ENCODE assay signal across 13 cellular contexts in genomic region chr6:14382381-14383236, GRCh38.
DNase-seq lines count a peak whose midpoint lies in the region; ATAC-seq and TF ChIP-seq lines count a peak whose summit lies in the region.
"Had no signal": no experiment of that assay in that cellular context is flagged by ENCODE, and none has a peak within 500 bp of the region (broad histone marks: within the 10 kb centered on the region; RNA-seq: fewer than 3 reads in every experiment).

No MANE protein-coding gene starts in this region.

- DNase-seq in NCI-H1105 treated with DMSO at 0.1 percent for 48 hours (lab: John Stamatoyannopoulos, UW), result peak; percentile 43
- no peak for DNase-seq in NCI-H1105 (lab: John Stamatoyannopoulos, UW)
- peak; percentile 55 for DNase-seq in NCI-H748 treated with DMSO at 0.1 percent for 48 hours (lab: John Stamatoyannopoulos, UW)
- DNase-seq in natural killer cell treated with Interleukin-12 subunit alpha and Interleukin-12 subunit beta and Interleukin-15 and Interleukin-18, amount 100 ng/mL, for 72 hours (ENCODE audit: low spot score), result no peak
- DNase-seq in RKO (ENCODE audit: low spot score), result no peak
- no peak for DNase-seq in coronary artery (ENCODE audit: low spot score)
- DNase-seq in left cardiac atrium, result no peak
- DNase-seq: 8988T; activated CD4-positive, alpha-beta T cell treated with anti-CD3 and anti-CD28 coated beads for 48 hours; GDM1; Right ventricle myocardium superior had no signal

- no peak overlapping the region for H3K27ac ChIP-seq in coronary artery

- no peak overlapping the region for H3K4me3 ChIP-seq in coronary artery

- peaks cover 16 to 24% of the 10 kb centered on the region in 2 donors for H3K4me1 Mint-ChIP-seq in natural killer cell treated with Interleukin-12 subunit alpha and Interleukin-12 subunit beta and Interleukin-15 and Interleukin-18, amount 100 ng/mL, for 72 hours (ENCODE audit: low read depth in 2 of 2)

- TF ChIP-seq CTCF in coronary artery (IDR thresholded peaks at IDR 0.05), result no peak

- H3K9me3 Mint-ChIP-seq in natural killer cell treated with Interleukin-12 subunit alpha and Interleukin-12 subunit beta and Interleukin-15 and Interleukin-18, amount 100 ng/mL, for 72 hours, result no peaks in the 10 kb centered on the region

- H3K27me3 Mint-ChIP-seq in natural killer cell treated with Interleukin-12 subunit alpha and Interleukin-12 subunit beta and Interleukin-15 and Interleukin-18, amount 100 ng/mL, for 72 hours, result peaks cover 9 to 12% of the 10 kb centered on the region in 2 donors
- H3K27me3 Mint-ChIP-seq: activated naive CD8-positive, alpha-beta T cell had no signal

- H3K4me3 Mint-ChIP-seq in natural killer cell treated with Interleukin-12 subunit alpha and Interleukin-12 subunit beta and Interleukin-15 and Interleukin-18, amount 100 ng/mL, for 72 hours, result peak overlapping the region; percentile 33
- H3K4me3 Mint-ChIP-seq: activated naive CD8-positive, alpha-beta T cell had no signal

- intact Hi-C loops in left cardiac atrium (cut with DNase I), result no loop called here

- ATAC-seq in HG03039 (IDR thresholded peaks at IDR 0.05; ENCODE audit: unreplicated experiment), result peak; percentile 51
- ATAC-seq in natural killer cell treated with Interleukin-12 subunit alpha and Interleukin-12 subunit beta and Interleukin-15 and Interleukin-18, amount 100 ng/mL, for 72 hours, result peak; percentile 69 to 73
- ATAC-seq in left cardiac atrium, result no peak

- no peak overlapping the region for H3K27ac Mint-ChIP-seq in natural killer cell treated with Interleukin-12 subunit alpha and Interleukin-12 subunit beta and Interleukin-15 and Interleukin-18, amount 100 ng/mL, for 72 hours
- H3K27ac Mint-ChIP-seq: activated naive CD8-positive, alpha-beta T cell had no signal

- no peaks in the 10 kb centered on the region for H3K36me3 Mint-ChIP-seq in natural killer cell treated with Interleukin-12 subunit alpha and Interleukin-12 subunit beta and Interleukin-15 and Interleukin-18, amount 100 ng/mL, for 72 hours

Comparison
In these comparisons a context has a peak if more than half of its experiments do, and no peak if none do; other contexts are left out.
1. DNase-seq: peak in NCI-H1105 treated with DMSO at 0.1 percent for 48 hours (single experiment) and NCI-H748 treated with DMSO at 0.1 percent for 48 hours (single experiment); none in NCI-H1105 (single experiment), natural killer cell treated with Interleukin-12 subunit alpha and Interleukin-12 subunit beta and Interleukin-15 and Interleukin-18, amount 100 ng/mL, for 72 hours (single experiment), RKO (single experiment), coronary artery (single experiment) and left cardiac atrium (single experiment).
2. ATAC-seq: peak in HG03039 (single experiment) and natural killer cell treated with Interleukin-12 subunit alpha and Interleukin-12 subunit beta and Interleukin-15 and Interleukin-18, amount 100 ng/mL, for 72 hours (2 of 2); none in left cardiac atrium (0 of 2).